ENCODE assay signal across 1 cellular context in the genomic region with DNA sequence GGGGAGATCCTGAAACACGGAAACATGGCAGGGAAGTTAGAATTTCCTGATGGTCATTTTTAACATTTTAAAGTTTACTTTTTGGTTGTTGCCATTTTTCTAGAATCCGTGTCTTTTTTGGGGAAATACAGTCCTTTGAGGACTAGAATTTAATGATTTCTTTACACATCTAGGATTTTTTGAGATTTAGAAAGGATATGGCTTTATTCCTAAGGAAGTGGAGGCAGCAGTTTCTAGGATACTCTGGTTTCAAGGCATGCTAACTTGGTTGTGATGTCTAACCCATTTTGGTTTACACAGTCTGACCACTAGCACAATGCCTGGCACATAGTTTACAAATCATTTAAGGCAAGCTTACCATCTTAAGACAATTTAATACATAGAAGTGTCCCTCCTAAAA.
TF ChIP-seq lines count a peak whose summit lies in the region.

No MANE protein-coding gene starts in this region.

TF ChIP-seq in GM23338, 12 proteins besides CTCF, POLR2A, EP300 and RAD21 (continued from another document):
- TF ChIP-seq, protein P1, sequence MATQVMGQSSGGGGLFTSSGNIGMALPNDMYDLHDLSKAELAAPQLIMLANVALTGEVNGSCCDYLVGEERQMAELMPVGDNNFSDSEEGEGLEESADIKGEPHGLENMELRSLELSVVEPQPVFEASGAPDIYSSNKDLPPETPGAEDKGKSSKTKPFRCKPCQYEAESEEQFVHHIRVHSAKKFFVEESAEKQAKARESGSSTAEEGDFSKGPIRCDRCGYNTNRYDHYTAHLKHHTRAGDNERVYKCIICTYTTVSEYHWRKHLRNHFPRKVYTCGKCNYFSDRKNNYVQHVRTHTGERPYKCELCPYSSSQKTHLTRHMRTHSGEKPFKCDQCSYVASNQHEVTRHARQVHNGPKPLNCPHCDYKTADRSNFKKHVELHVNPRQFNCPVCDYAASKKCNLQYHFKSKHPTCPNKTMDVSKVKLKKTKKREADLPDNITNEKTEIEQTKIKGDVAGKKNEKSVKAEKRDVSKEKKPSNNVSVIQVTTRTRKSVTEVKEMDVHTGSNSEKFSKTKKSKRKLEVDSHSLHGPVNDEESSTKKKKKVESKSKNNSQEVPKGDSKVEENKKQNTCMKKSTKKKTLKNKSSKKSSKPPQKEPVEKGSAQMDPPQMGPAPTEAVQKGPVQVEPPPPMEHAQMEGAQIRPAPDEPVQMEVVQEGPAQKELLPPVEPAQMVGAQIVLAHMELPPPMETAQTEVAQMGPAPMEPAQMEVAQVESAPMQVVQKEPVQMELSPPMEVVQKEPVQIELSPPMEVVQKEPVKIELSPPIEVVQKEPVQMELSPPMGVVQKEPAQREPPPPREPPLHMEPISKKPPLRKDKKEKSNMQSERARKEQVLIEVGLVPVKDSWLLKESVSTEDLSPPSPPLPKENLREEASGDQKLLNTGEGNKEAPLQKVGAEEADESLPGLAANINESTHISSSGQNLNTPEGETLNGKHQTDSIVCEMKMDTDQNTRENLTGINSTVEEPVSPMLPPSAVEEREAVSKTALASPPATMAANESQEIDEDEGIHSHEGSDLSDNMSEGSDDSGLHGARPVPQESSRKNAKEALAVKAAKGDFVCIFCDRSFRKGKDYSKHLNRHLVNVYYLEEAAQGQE (IDR thresholded peaks at IDR 0.05; ENCODE audit: unreplicated experiment): no peak
- no peak for TF ChIP-seq ZNF331 (CRISPR knock-in tag; IDR thresholded peaks at IDR 0.05; ENCODE audit: low read depth)
- TF ChIP-seq, protein P2, sequence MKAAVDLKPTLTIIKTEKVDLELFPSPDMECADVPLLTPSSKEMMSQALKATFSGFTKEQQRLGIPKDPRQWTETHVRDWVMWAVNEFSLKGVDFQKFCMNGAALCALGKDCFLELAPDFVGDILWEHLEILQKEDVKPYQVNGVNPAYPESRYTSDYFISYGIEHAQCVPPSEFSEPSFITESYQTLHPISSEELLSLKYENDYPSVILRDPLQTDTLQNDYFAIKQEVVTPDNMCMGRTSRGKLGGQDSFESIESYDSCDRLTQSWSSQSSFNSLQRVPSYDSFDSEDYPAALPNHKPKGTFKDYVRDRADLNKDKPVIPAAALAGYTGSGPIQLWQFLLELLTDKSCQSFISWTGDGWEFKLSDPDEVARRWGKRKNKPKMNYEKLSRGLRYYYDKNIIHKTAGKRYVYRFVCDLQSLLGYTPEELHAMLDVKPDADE (IDR thresholded peaks at IDR 0.05): no peak
TF ChIP-seq in GM23338: peak in this region for 0.
